In the genomic region with DNA sequence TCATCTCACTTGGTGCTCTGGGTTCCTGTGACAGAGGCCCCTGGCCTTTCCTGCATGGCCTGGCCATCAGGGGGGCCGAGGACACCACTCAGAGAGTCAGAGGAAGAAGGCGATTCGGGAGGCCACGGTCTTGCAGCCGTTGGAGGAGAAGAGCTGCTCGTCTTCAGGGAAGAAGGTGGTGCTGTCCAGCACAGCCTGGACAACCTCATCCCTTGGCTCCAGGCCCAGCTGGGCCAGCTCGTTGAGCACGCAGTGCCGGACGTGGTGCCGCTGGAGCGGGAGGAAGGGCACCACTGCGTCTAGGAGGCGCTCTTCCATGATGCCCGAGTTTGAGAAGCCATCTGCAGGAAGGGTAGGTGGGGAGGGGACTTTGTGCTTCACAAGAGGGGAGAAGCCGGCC, we compare ENCODE assay signal across 20 cellular contexts. TPM values are rescaled to one million over a fixed set of nuclear protein-coding genes. Genes with fewer than 3 reads are reported as not detected.
DNase-seq lines count a peak whose midpoint lies in the region; ATAC-seq and TF ChIP-seq lines count a peak whose summit lies in the region.
"Had no signal": no experiment of that assay in that cellular context is flagged by ENCODE, and none has a peak within 500 bp of the region (broad histone marks: within the 10 kb centered on the region; RNA-seq: fewer than 3 reads in every experiment).

No MANE protein-coding gene starts in this region.

- no peaks in the 10 kb centered on the region for H3K36me3 ChIP-seq in neuronal stem cell (replicated peaks in 1 of 2; ENCODE audit: control insufficient read depth in 2 of 2, insufficient read depth in 2 of 2, low read length in 2 of 2)
- H3K36me3 ChIP-seq: HAP-1, SJCRH30 had no signal

- no peak overlapping the region for H4K91ac ChIP-seq in neuronal stem cell (ENCODE audit: low read depth, low read length, poor library complexity)

- H2BK120ac ChIP-seq in neuronal stem cell (ENCODE audit: low read depth, low read length) = no peak overlapping the region

- peak overlapping the region; percentile 63 for H2AK5ac ChIP-seq in neuronal stem cell (ENCODE audit: low read depth, low read length)

- no peak overlapping the region for H3K4me2 ChIP-seq in neuronal stem cell (ENCODE audit: insufficient read depth, low read length, poor library complexity, severe bottlenecking)
- H3K4me2 ChIP-seq: KMS-11, PC-9 had no signal

- H3K9me3 ChIP-seq in T-helper 17 cell (ENCODE audit: control insufficient read depth, low read length, poor library complexity, severe bottlenecking) = no peaks in the 10 kb centered on the region
- no peaks in the 10 kb centered on the region for H3K9me3 ChIP-seq in neuronal stem cell (replicated peaks in 1 of 2; ENCODE audit: control insufficient read depth in 2 of 2, insufficient read depth in 1 of 2, low read depth in 1 of 2, low read length in 2 of 2)
- H3K9me3 ChIP-seq: BLaER1 treated with 17β-estradiol and CSF1 and Interleukin-3, amounts not matched to agents 10 nM and 100 nM; HAP-1; SJCRH30 had no signal

- peaks cover 9% of the 10 kb centered on the region for H3K4me1 Mint-ChIP-seq in HFFc6 (ENCODE audit: low read depth)
- peaks cover 14% of the 10 kb centered on the region for H3K4me1 Mint-ChIP-seq in T-helper 17 cell

- no peak overlapping the region for H3K14ac ChIP-seq in neuronal stem cell (ENCODE audit: low read length)

- H3K27me3 ChIP-seq in neuronal stem cell (ENCODE audit: control insufficient read depth in 3 of 3, insufficient read depth in 3 of 3, low read depth in 1 of 3, low read length in 3 of 3) = no peaks in the 10 kb centered on the region
- H3K27me3 ChIP-seq: BLaER1 treated with 17β-estradiol and CSF1 and Interleukin-3, amounts not matched to agents 10 nM and 100 nM had no signal

- H3K36me3 Mint-ChIP-seq in HFFc6 (ENCODE audit: low read depth) = no peaks in the 10 kb centered on the region
- no peaks in the 10 kb centered on the region for H3K36me3 Mint-ChIP-seq in T-helper 17 cell (ENCODE audit: low read depth)

- no peak for DNase-seq in HFFc6
- no peak for DNase-seq in T-helper 17 cell
- DNase-seq in neuronal stem cell (ENCODE audit: low spot score) = no peak
- no peak for DNase-seq in cortex of kidney (lab: John Stamatoyannopoulos, UW)
- no peak for DNase-seq in HEK293T (ENCODE audit: extremely low spot score)
- DNase-seq: CD8-positive, alpha-beta memory T cell; DMS53; EL; GM23248; MV-4-11; NCI-H1417; NCI-H187; NCI-H2107; NCI-H2227 treated with DMSO at 0.1 percent for 48 hours; NCI-H524; PC-9; SJCRH30 had no signal

- H4K8ac ChIP-seq in neuronal stem cell (ENCODE audit: low read depth, low read length) = no peak overlapping the region

- TF ChIP-seq CTCF in HFFc6 (IDR thresholded peaks at IDR 0.05) = peak; percentile 22; the same call in 1 of the 2 replicates

- WGBS in neuronal stem cell (ENCODE audit: extremely low coverage in 2 of 2, insufficient read length in 2 of 2, insufficient replicate concordance in 1 of 2), 2 donors = no CpG with 5 or more reads among the region's 16 CpGs

- no peak overlapping the region for H3K9ac ChIP-seq in neuronal stem cell (ENCODE audit: low read depth, low read length, poor library complexity)
- H3K9ac ChIP-seq: GM23248, KMS-11 had no signal

- H2BK12ac ChIP-seq in neuronal stem cell (ENCODE audit: low read length) = peak overlapping the region; percentile 73

- H3K27ac Mint-ChIP-seq in HFFc6 (no peak overlapping the region), T-helper 17 cell (peak overlapping the region; percentile 43)

- peak overlapping the region; percentile 58 for H2BK15ac ChIP-seq in neuronal stem cell (ENCODE audit: low read length)

- no peak overlapping the region for H3K18ac ChIP-seq in neuronal stem cell (ENCODE audit: low read length)

- H2BK5ac ChIP-seq in neuronal stem cell (ENCODE audit: low read length) = peak overlapping the region; percentile 3

- no peak overlapping the region for H3K23ac ChIP-seq in neuronal stem cell (ENCODE audit: low read depth, low read length, poor library complexity)

- no peak overlapping the region for H3K27ac ChIP-seq in neuronal stem cell (replicated peaks; ENCODE audit: low read length)
- H3K27ac ChIP-seq: GM23248, KMS-11, PC-9, SJCRH30 had no signal

- CTCF ChIA-PET in HEK293T (lab: Yijun Ruan, JAX) = no interaction called here

- peaks cover 2% of the 10 kb centered on the region for H3K79me1 ChIP-seq in neuronal stem cell (ENCODE audit: low read depth, low read length)

- H3K27me3 Mint-ChIP-seq in HFFc6 (ENCODE audit: insufficient read depth) (no peaks in the 10 kb centered on the region; the same call in 1 of the 2 replicates), T-helper 17 cell (no peaks in the 10 kb centered on the region)
- H3K27me3 Mint-ChIP-seq: CD8-positive, alpha-beta memory T cell had no signal

- H2AFZ ChIP-seq in neuronal stem cell (ENCODE audit: low read length) = no peak overlapping the region
- H2AFZ ChIP-seq: GM23248, PC-9 had no signal

- H3K4ac ChIP-seq in neuronal stem cell (ENCODE audit: low read length) = no peak overlapping the region

- no peak for ATAC-seq in T-helper 17 cell

- peaks cover 12% of the 10 kb centered on the region in 2 donors for H3K4me1 ChIP-seq in neuronal stem cell (ENCODE audit: control insufficient read depth in 2 of 2, insufficient read depth in 1 of 2, low read depth in 1 of 2, low read length in 2 of 2)

- H3K4me3 Mint-ChIP-seq in HFFc6 = no peak overlapping the region
- H3K4me3 Mint-ChIP-seq in T-helper 17 cell = no peak overlapping the region

- no peak overlapping the region for H3K4me3 ChIP-seq in neuronal stem cell (ENCODE audit: low read length in 2 of 2)
- H3K4me3 ChIP-seq: BLaER1 treated with 17β-estradiol and CSF1 and Interleukin-3, amounts not matched to agents 10 nM and 100 nM; GM23248; HAP-1; PC-9; SJCRH30 had no signal

- H3K9me3 Mint-ChIP-seq in HFFc6 = no peaks in the 10 kb centered on the region
- H3K9me3 Mint-ChIP-seq: CD8-positive, alpha-beta memory T cell had no signal

- POLR2A ChIA-PET in HEK293T (lab: Yijun Ruan, JAX) = no interaction called here

TF ChIP-seq in HEK293T, 16 proteins besides CTCF, POLR2A, EP300 and RAD21:
- TF ChIP-seq TARDBP (IDR thresholded peaks at IDR 0.05) (no peak), SUZ12 (IDR thresholded peaks at IDR 0.05) (no peak)

RNA-seq across cellular contexts. Expression of a gene that starts 3.2 kb away (rescaled TPM):
- total RNA-seq in HFFc6 (2021; fragmentation: NEBNext Ultra II Directional; extraction: Animal tissue kit (Norgen Biotek cat#: 25700)) = 1 to 10 TPM; 6.6 to 8.3 (median 8.1) TPM
- 10 to 100 TPM in 1 of 2 donors, 1 to 10 TPM in 1; 9.4 to 10.5 TPM for total RNA-seq in T-helper 17 cell
- polyA plus RNA-seq in neuronal stem cell (2013, experiment 1 of 2) = 16.4 TPM
- 16.7 TPM for polyA plus RNA-seq in neuronal stem cell (2013, experiment 2 of 2)

RNA-seq across cellular contexts. Expression of a gene that starts 16.1 kb away (rescaled TPM):
- total RNA-seq in HFFc6 (2021; fragmentation: NEBNext Ultra II Directional; extraction: Animal tissue kit (Norgen Biotek cat#: 25700)) = not detected
- 1 to 10 TPM; 3.7 to 4.3 TPM for total RNA-seq in T-helper 17 cell
- not detected for polyA plus RNA-seq in neuronal stem cell (2013, experiment 1 of 2)
- not detected for polyA plus RNA-seq in neuronal stem cell (2013, experiment 2 of 2)
- total RNA-seq: GM23248, SJCRH30 had no signal

RNA-seq across cellular contexts. Expression of a gene that starts 16.5 kb away (rescaled TPM):
- 10 to 100 TPM; 21.0 to 22.1 (median 21.5) TPM for total RNA-seq in HFFc6 (2021; fragmentation: NEBNext Ultra II Directional; extraction: Animal tissue kit (Norgen Biotek cat#: 25700))
- total RNA-seq in T-helper 17 cell = 1 to 10 TPM; 6.6 to 6.7 TPM
- polyA plus RNA-seq in neuronal stem cell (2013, experiment 1 of 2) = 4.0 TPM
- 3.8 TPM for polyA plus RNA-seq in neuronal stem cell (2013, experiment 2 of 2)

RNA-seq across cellular contexts. Expression of a gene that starts 25.1 kb away (rescaled TPM):
- under 1 TPM in 2 of 6 experiments, not detected in 4; 0.07 to 0.08 TPM for total RNA-seq in HFFc6 (2021; fragmentation: NEBNext Ultra II Directional; extraction: Animal tissue kit (Norgen Biotek cat#: 25700))
- under 1 TPM in 1 of 2 donors, not detected in 1; 0.27 TPM for total RNA-seq in T-helper 17 cell
- 0.03 TPM for polyA plus RNA-seq in neuronal stem cell (2013, experiment 1 of 2)
- polyA plus RNA-seq in neuronal stem cell (2013, experiment 2 of 2) = 0.06 TPM
- total RNA-seq: CD8-positive, alpha-beta memory T cell; GM23248; SJCRH30 had no signal

RNA-seq across cellular contexts. Expression of a gene that starts 46.5 kb away (rescaled TPM):
- not detected for total RNA-seq in HFFc6 (2021; fragmentation: NEBNext Ultra II Directional; extraction: Animal tissue kit (Norgen Biotek cat#: 25700))
- 10 to 100 TPM; 15.9 to 27.2 TPM for total RNA-seq in T-helper 17 cell
- 2.8 TPM for polyA plus RNA-seq in neuronal stem cell (2013, experiment 1 of 2)
- 2.5 TPM for polyA plus RNA-seq in neuronal stem cell (2013, experiment 2 of 2)
- total RNA-seq: GM23248 had no signal
- polyA plus RNA-seq: GM23248 had no signal

Comparison
In these comparisons a context has a peak if more than half of its experiments do, and no peak if none do; other contexts are left out.
1. RNA of a gene that starts 16.1 kb away (total RNA-seq): 3.7 to 4.3 TPM in T-helper 17 cell; not detected in HFFc6; every median in the first group is over 4 times any median in the second.